Comparison of ENCODE assay signal across 8 cellular contexts in the genomic region with DNA sequence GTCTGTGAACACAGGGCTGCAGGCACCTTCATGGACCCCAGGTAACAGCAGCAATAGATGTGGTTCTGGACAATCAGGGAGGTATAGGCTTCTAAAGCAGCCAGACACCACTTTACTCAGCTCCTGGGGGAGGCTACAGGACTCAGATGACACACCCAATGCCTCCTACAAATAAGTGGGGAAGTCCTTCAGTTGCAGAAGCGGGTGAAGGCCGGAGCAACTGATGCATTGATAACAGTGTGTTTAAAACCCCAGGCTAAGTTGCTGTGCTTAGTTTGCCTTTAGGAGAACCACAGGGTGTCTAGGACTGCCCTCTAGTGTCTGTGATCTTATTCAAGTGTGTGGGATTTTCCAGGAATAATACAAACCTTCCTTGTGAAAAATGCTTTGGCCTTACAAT. TPM values are rescaled to one million over a fixed set of nuclear protein-coding genes. Genes with fewer than 3 reads are reported as not detected.
DNase-seq lines count a peak whose midpoint lies in the region; ATAC-seq and TF ChIP-seq lines count a peak whose summit lies in the region.

No MANE protein-coding gene starts in this region.

- no TSS peak for BruUV-seq in PC-9 (replicated peaks; lab: Mats Ljungman, UMichigan)

- no peak for TF ChIP-seq EP300 in ovary (IDR thresholded peaks at IDR 0.05)

- H4K20me1 ChIP-seq in PC-9 (ENCODE audit: insufficient read depth), result no peaks in the 10 kb centered on the region

- CTCF ChIA-PET in PC-9 (lab: Charles Lee), result no interaction called here

- no peak overlapping the region for H3K4me2 ChIP-seq in PC-9

- no peak overlapping the region for H3K4me3 Mint-ChIP-seq in activated T-cell treated with anti-CD3 and anti-CD28 coated beads, Interleukin-2, amount 50 U/mL, for 72 hours

- H3K79me2 ChIP-seq in PC-9 (ENCODE audit: low read depth), result no peaks in the 10 kb centered on the region

- peak; percentile 81 for ATAC-seq in GM21529 (IDR thresholded peaks at IDR 0.05; ENCODE audit: unreplicated experiment)
- no peak for ATAC-seq in GM21423 (IDR thresholded peaks at IDR 0.05; ENCODE audit: unreplicated experiment)
- ATAC-seq in activated T-cell treated with anti-CD3 and anti-CD28 coated beads, Interleukin-2, amount 50 U/mL, for 72 hours (replicated peaks in 1 of 2), result no peak

- no peaks in the 10 kb centered on the region for H3K9me2 ChIP-seq in PC-9 (ENCODE audit: insufficient read depth)

- no peaks in the 10 kb centered on the region for H3K36me3 ChIP-seq in PC-9 (ENCODE audit: low read depth)
- H3K36me3 ChIP-seq in esophagus squamous epithelium, result no peaks in the 10 kb centered on the region
- H3K36me3 ChIP-seq in ovary, result no peaks in the 10 kb centered on the region

- intact Hi-C loops in PC-9 (cut with micrococcal nuclease; ENCODE audit: unreplicated experiment) (loop anchor here (10.0 kb wide), 1 partner anchor 291 kb away; no protein-coding TSS in a partner anchor), esophagus squamous epithelium (cut with DNase I) (no loop called here), ovary (cut with DNase I) (loop anchor here in 2 of 4 donors (5.0 to 10.0 kb wide), 4 partner anchors 99 to 481 kb away; no protein-coding TSS in a partner anchor)

- H3K4me3 ChIP-seq in PC-9, result no peak overlapping the region
- H3K4me3 ChIP-seq in esophagus squamous epithelium, result no peak overlapping the region
- no peak overlapping the region for H3K4me3 ChIP-seq in ovary

- H3K9me3 Mint-ChIP-seq in activated T-cell treated with anti-CD3 and anti-CD28 coated beads, Interleukin-2, amount 50 U/mL, for 72 hours, result peaks cover 0 to 1% of the 10 kb centered on the region in 2 donors

- no peaks in the 10 kb centered on the region for H3K36me3 Mint-ChIP-seq in activated T-cell treated with anti-CD3 and anti-CD28 coated beads, Interleukin-2, amount 50 U/mL, for 72 hours (ENCODE audit: insufficient read depth in 2 of 2)

- H3F3A ChIP-seq in PC-9 (ENCODE audit: insufficient read depth, low read depth), result no peaks in the 10 kb centered on the region

- H3K27ac ChIP-seq in PC-9 (no peak overlapping the region), esophagus squamous epithelium (no peak overlapping the region), ovary (no peak overlapping the region)

- DNase-seq in CMK (ENCODE audit: low read depth), result peak; percentile 29
- DNase-seq in PC-9, result no peak
- DNase-seq in esophagus squamous epithelium (lab: John Stamatoyannopoulos, UW), result no peak
- peak in 1 of 5 donors; percentile 45 for DNase-seq in ovary
- DNase-seq in stimulated activated CD4-positive, alpha-beta T cell treated with anti-CD3 and anti-CD28 coated beads, Interleukin-4, amount 100 ng/mL, for 1 hour, result no peak
- DNase-seq in activated T-cell treated with anti-CD3 and anti-CD28 coated beads, Interleukin-2, amount 50 U/mL, for 72 hours, result no peak

- H3K27ac Mint-ChIP-seq in activated T-cell treated with anti-CD3 and anti-CD28 coated beads, Interleukin-2, amount 50 U/mL, for 72 hours, result no peak overlapping the region

- no peak overlapping the region for H2AFZ ChIP-seq in PC-9

- POLR2A ChIA-PET in PC-9 (lab: Charles Lee; ENCODE audit: unreplicated experiment), result no interaction called here

- WGBS in esophagus squamous epithelium, 2 donors, result 6 to 16% methylated on average over 2 of the region's 2 CpGs
- WGBS in ovary, 3 donors, result 0 to 2% (median 0%) methylated on average over 2 of the region's 2 CpGs

- H3K9me3 ChIP-seq in PC-9 (ENCODE audit: insufficient read depth, low read depth) (no peaks in the 10 kb centered on the region), esophagus squamous epithelium (no peaks in the 10 kb centered on the region), ovary (no peaks in the 10 kb centered on the region)

- TF ChIP-seq CTCF in PC-9 (conservative IDR thresholded peaks at IDR 0.05) (peak; percentile 56), esophagus squamous epithelium (IDR thresholded peaks at IDR 0.05) (peak in 4 of 6 experiments; percentile 15 to 47 (median 34)), ovary (IDR thresholded peaks at IDR 0.05) (peak in 2 of 3 donors; percentile 41 to 51)

- H3K27me3 ChIP-seq in PC-9 (ENCODE audit: insufficient read depth, low read depth), result peaks cover 25% of the 10 kb centered on the region; the same call in 1 of the 2 replicates
- peaks cover 0 to 14% (median 0%) of the 10 kb centered on the region in 4 donors for H3K27me3 ChIP-seq in esophagus squamous epithelium
- H3K27me3 ChIP-seq in ovary, result no peaks in the 10 kb centered on the region

- peaks cover 34% of the 10 kb centered on the region for H3K27me3 Mint-ChIP-seq in activated T-cell treated with anti-CD3 and anti-CD28 coated beads, Interleukin-2, amount 50 U/mL, for 72 hours (ENCODE audit: low read depth)

- TF ChIP-seq POLR2A in esophagus squamous epithelium (IDR thresholded peaks at IDR 0.05) (no peak), ovary (IDR thresholded peaks at IDR 0.05) (no peak)

- no peaks in the 10 kb centered on the region for H3K4me1 ChIP-seq in PC-9 (replicated peaks; ENCODE audit: insufficient read depth)
- no peaks in the 10 kb centered on the region for H3K4me1 ChIP-seq in esophagus squamous epithelium
- H3K4me1 ChIP-seq in ovary (ENCODE audit: insufficient read depth), result peaks cover 6% of the 10 kb centered on the region

- H3K4me1 Mint-ChIP-seq in activated T-cell treated with anti-CD3 and anti-CD28 coated beads, Interleukin-2, amount 50 U/mL, for 72 hours (ENCODE audit: low read depth), result no peaks in the 10 kb centered on the region

RNA-seq across cellular contexts. Expression of a gene that starts 5.9 kb away (rescaled TPM):
- total RNA-seq in PC-9 (2021), result not detected in 2 replicates
- total RNA-seq in esophagus squamous epithelium, result 10 to 100 TPM in 2 of 4 donors, 1 to 10 TPM in 2; 1.0 to 22.5 (median 7.5) TPM
- 10 to 100 TPM in 3 of 7 donors, 1 to 10 TPM in 4; 4.2 to 32.5 (median 6.8) TPM for total RNA-seq in ovary
- polyA plus RNA-seq in ovary, result 10 to 100 TPM in 1 of 2 donors, 1 to 10 TPM in 1; 3.5 to 58.0 TPM
- not detected for total RNA-seq in activated T-cell treated with anti-CD3 and anti-CD28 coated beads, Interleukin-2, amount 50 U/mL, for 72 hours
